Comparison of ENCODE assay signal across 8 cellular contexts in genomic region chr11:47979378-47980092, GRCh38. TPM values are rescaled to one million over a fixed set of nuclear protein-coding genes. Genes with fewer than 3 reads are reported as not detected.
DNase-seq lines count a peak whose midpoint lies in the region; ATAC-seq and TF ChIP-seq lines count a peak whose summit lies in the region.

No MANE protein-coding gene starts in this region.

- peaks cover 29% of the 10 kb centered on the region for H3K4me1 Mint-ChIP-seq in T-helper 2 cell treated with Interferon-gamma antibody and Interleukin-4, amounts not matched to agents 5 μg/mL and 100 μg/mL, for 36 hours (ENCODE audit: low read depth)

- no peak for TF ChIP-seq EP300 in sigmoid colon (IDR thresholded peaks at IDR 0.05)

- H3K9me3 ChIP-seq in WERI-Rb-1 (ENCODE audit: severe bottlenecking), result no peaks in the 10 kb centered on the region
- H3K9me3 ChIP-seq in left ventricle myocardium inferior (replicated peaks), result no peaks in the 10 kb centered on the region
- H3K9me3 ChIP-seq in sigmoid colon, result no peaks in the 10 kb centered on the region

- H3K36me3 ChIP-seq in WERI-Rb-1, result no peaks in the 10 kb centered on the region
- no peaks in the 10 kb centered on the region for H3K36me3 ChIP-seq in left ventricle myocardium inferior
- no peaks in the 10 kb centered on the region for H3K36me3 ChIP-seq in sigmoid colon

- peaks cover 27% of the 10 kb centered on the region for H3K36me3 Mint-ChIP-seq in T-helper 2 cell treated with Interferon-gamma antibody and Interleukin-4, amounts not matched to agents 5 μg/mL and 100 μg/mL, for 36 hours (ENCODE audit: low read depth)

- H3K27ac ChIP-seq in WERI-Rb-1 (no peak overlapping the region), left ventricle myocardium inferior (replicated peaks) (peak overlapping the region; percentile 69), sigmoid colon (peak overlapping the region; percentile 61 to 85 (median 74))

- peak overlapping the region; percentile 56 for H3K27ac Mint-ChIP-seq in T-helper 2 cell treated with Interferon-gamma antibody and Interleukin-4, amounts not matched to agents 5 μg/mL and 100 μg/mL, for 36 hours

- ATAC-seq in GM21786 (IDR thresholded peaks at IDR 0.05; ENCODE audit: unreplicated experiment), result no peak

- H3K9me3 Mint-ChIP-seq in T-helper 2 cell treated with Interferon-gamma antibody and Interleukin-4, amounts not matched to agents 5 μg/mL and 100 μg/mL, for 36 hours, result no peaks in the 10 kb centered on the region

- intact Hi-C loops in left ventricle myocardium inferior (cut with micrococcal nuclease), result no loop called here
- intact Hi-C loops in sigmoid colon (cut with DNase I), result loop anchor here (2.0 to 10.0 kb wide), 2 partner anchors 85 to 129 kb away; no protein-coding TSS in a partner anchor

- H3K4me3 Mint-ChIP-seq in T-helper 2 cell treated with Interferon-gamma antibody and Interleukin-4, amounts not matched to agents 5 μg/mL and 100 μg/mL, for 36 hours, result peak overlapping the region; percentile 54

- no peak for DNase-seq in T-helper 2 cell treated with Interferon-gamma antibody and Interleukin-4, amounts not matched to agents 5 μg/mL and 100 μg/mL, for 36 hours (ENCODE audit: low spot score)
- DNase-seq in T-helper 2 cell (no peak), WERI-Rb-1 (peak; percentile 43), left ventricle myocardium inferior (no peak), sigmoid colon (no peak), NCI-H1436 treated with DMSO at 0.1 percent for 48 hours (lab: John Stamatoyannopoulos, UW) (no peak)
- no peak for DNase-seq in activated CD4-positive, CD25-positive, alpha-beta regulatory T cell treated with anti-CD3 and anti-CD28 coated beads, Interleukin-2, amount 50 U/mL, for 72 hours

- H3K4me3 ChIP-seq in WERI-Rb-1 (ENCODE audit: low read depth, low read length) (peak overlapping the region; percentile 65), left ventricle myocardium inferior (peak overlapping the region; percentile 91), sigmoid colon (peak overlapping the region; percentile 66 to 94 (median 84))

- H3K27me3 ChIP-seq in WERI-Rb-1 (ENCODE audit: insufficient read depth, low read depth, severe bottlenecking) (no peaks in the 10 kb centered on the region), left ventricle myocardium inferior (ENCODE audit: low read depth) (peaks cover 25% of the 10 kb centered on the region), sigmoid colon (no peaks in the 10 kb centered on the region)

- TF ChIP-seq POLR2A in sigmoid colon (IDR thresholded peaks at IDR 0.05), result no peak

- H3K27me3 Mint-ChIP-seq in T-helper 2 cell treated with Interferon-gamma antibody and Interleukin-4, amounts not matched to agents 5 μg/mL and 100 μg/mL, for 36 hours (ENCODE audit: low read depth), result peaks cover 9% of the 10 kb centered on the region

- 26 to 47% methylated on average over 19 of the region's 19 CpGs for WGBS in sigmoid colon, 2 donors

- H3K4me1 ChIP-seq in left ventricle myocardium inferior, result peaks cover 23% of the 10 kb centered on the region
- H3K4me1 ChIP-seq in sigmoid colon, result peaks cover 0 to 27% (median 17%) of the 10 kb centered on the region in 4 donors

- TF ChIP-seq CTCF in WERI-Rb-1 (IDR thresholded peaks at IDR 0.05; ENCODE audit: low read depth, low read length) (no peak), left ventricle myocardium inferior (IDR thresholded peaks at IDR 0.05; ENCODE audit: borderline replicate concordance) (no peak), sigmoid colon (IDR thresholded peaks at IDR 0.05) (no peak)

RNA-seq across cellular contexts. Expression of gene PTPRJ, which starts 0.8 kb away (rescaled TPM):
- total RNA-seq in left ventricle myocardium inferior, result 6.8 TPM
- total RNA-seq in sigmoid colon, result 10 to 100 TPM in 3 of 4 donors, 1 to 10 TPM in 1; 7.9 to 12.2 (median 10.3) TPM
- 10 to 100 TPM in 1 of 3 donors, 1 to 10 TPM in 2; 2.4 to 23.3 (median 5.3) TPM for polyA plus RNA-seq in sigmoid colon
